In genomic region chr17:17580662-17581470, GRCh38 we compare ENCODE assay signal across 1 cellular context.
TF ChIP-seq lines count a peak whose summit lies in the region.

No MANE protein-coding gene starts in this region.

TF ChIP-seq in GM23338, 12 proteins besides CTCF, POLR2A, EP300 and RAD21 (continued from another document):
- TF ChIP-seq POLR2AphosphoS5 (IDR thresholded peaks at IDR 0.05; ENCODE audit: low read depth) (no peak), NANOG (IDR thresholded peaks at IDR 0.05; ENCODE audit: borderline replicate concordance) (no peak), EZH2phosphoT487 (IDR thresholded peaks at IDR 0.05; ENCODE audit: unreplicated experiment) (no peak), EZH2 (IDR thresholded peaks at IDR 0.05; ENCODE audit: low read depth, unreplicated experiment) (no peak)
TF ChIP-seq in GM23338: peak in this region for 0.
